In genomic region chr2:177530513-177531039, GRCh38 we compare ENCODE assay signal across 19 cellular contexts.
DNase-seq lines count a peak whose midpoint lies in the region; ATAC-seq and TF ChIP-seq lines count a peak whose summit lies in the region.
"Had no signal": no experiment of that assay in that cellular context is flagged by ENCODE, and none has a peak within 500 bp of the region (broad histone marks: within the 10 kb centered on the region; RNA-seq: fewer than 3 reads in every experiment).

No MANE protein-coding gene starts in this region.

- peak overlapping the region in 1 of 2 experiments; percentile 91; a peak in 2 of 4 replicates for H3K27ac ChIP-seq in SK-N-SH (ENCODE audit: low read depth in 2 of 2, low read length in 1 of 2)
- H3K27ac ChIP-seq: heart left ventricle, left lung, stomach had no signal

- no peak overlapping the region for H3K9ac ChIP-seq in SK-N-SH

- POLR2A ChIA-PET in SK-N-SH (lab: Yijun Ruan, JAX): interaction anchor here (1.0 to 2.0 kb wide), 2 partner anchors 18 to 22 kb away, joined by 4 to 5 read pairs; a partner anchor contains a TSS

- TF ChIP-seq CTCF in SK-N-SH (IDR thresholded peaks at IDR 0.05) (no peak), fibroblast of the aortic adventitia (IDR thresholded peaks at IDR 0.05; ENCODE audit: insufficient read depth, low read length) (no peak)

- H3F3A ChIP-seq in SK-N-SH (replicated peaks; ENCODE audit: insufficient read depth): no peaks in the 10 kb centered on the region

- H3K9me3 ChIP-seq in SK-N-SH: no peaks in the 10 kb centered on the region
- H3K9me3 ChIP-seq: heart left ventricle, left lung, stomach had no signal

- CTCF ChIA-PET in SK-N-SH (lab: Yijun Ruan, JAX): interaction anchor here (0.7 to 2.6 kb wide), 5 partner anchors 11 to 193 kb away, joined by 3 to 18 read pairs (median 5); no protein-coding TSS in a partner anchor

- peak; percentile 30; the same call in 1 of the 2 replicates for TF ChIP-seq RAD21 in SK-N-SH (IDR thresholded peaks at IDR 0.05; ENCODE audit: low read length)

- ATAC-seq in HG03521 (IDR thresholded peaks at IDR 0.05; ENCODE audit: unreplicated experiment): no peak
- ATAC-seq: heart left ventricle, left lung, Right ventricle myocardium inferior, T-cell had no signal

- no peak overlapping the region for H3K4me2 ChIP-seq in SK-N-SH

- DNase-seq in COR-L47 (lab: John Stamatoyannopoulos, UW) (peak; percentile 57), NCI-H146 (lab: John Stamatoyannopoulos, UW) (peak; percentile 85), SK-N-SH (peak; percentile 55), fibroblast of the aortic adventitia (ENCODE audit: low read depth) (peak; percentile 58), AG20443 (ENCODE audit: low spot score) (no peak), Kasumi-1 (lab: John Stamatoyannopoulos, UW) (no peak)
- no peak for DNase-seq in effector CD8-positive, alpha-beta T cell (lab: John Stamatoyannopoulos, UW)
- DNase-seq: activated CD4-positive, alpha-beta T cell treated with anti-CD3 and anti-CD28 coated beads, Interleukin-2, amount 50 U/mL, for 1 hour; activated naive CD8-positive, alpha-beta T cell treated with anti-CD3 and anti-CD28 coated beads, Interleukin-2, amount 10 ng/mL, durations not matched to agents 7 days and 5 days; DMS79 treated with DMSO at 0.1 percent for 48 hours; endodermal cell; heart left ventricle; left lung; NCI-H510A; stomach; T-cell; trophoblast cell had no signal

- no peak overlapping the region for H3K4me3 ChIP-seq in SK-N-SH (ENCODE audit: low read depth in 2 of 2, low read length in 1 of 2)
- H3K4me3 ChIP-seq in fibroblast of the aortic adventitia (ENCODE audit: low read depth, low read length): no peak overlapping the region
- H3K4me3 ChIP-seq: heart left ventricle, left lung, stomach had no signal

- H2AFZ ChIP-seq in SK-N-SH (ENCODE audit: low read depth): no peak overlapping the region

- H3K27me3 ChIP-seq in SK-N-SH (ENCODE audit: insufficient read depth): no peaks in the 10 kb centered on the region
- H3K27me3 ChIP-seq: heart left ventricle, left lung, stomach had no signal

- H3K36me3 ChIP-seq in SK-N-SH (replicated peaks in 1 of 2; ENCODE audit: control insufficient read depth in 1 of 2, insufficient read depth in 2 of 2, low read length in 1 of 2): peaks cover 2 to 38% of the 10 kb centered on the region in 2 experiments

- WGBS in SK-N-SH (ENCODE audit: low lambda C conversion rate): 69% methylated on average over 1 of the region's 1 CpG

- peak; percentile 12 to 99; a peak in 3 of 4 replicates for TF ChIP-seq EP300 in SK-N-SH (IDR thresholded peaks at IDR 0.05; ENCODE audit: borderline replicate concordance in 1 of 2, low read depth in 1 of 2, low read length in 1 of 2)

- no peaks in the 10 kb centered on the region for H3K9me2 ChIP-seq in SK-N-SH

- H3K4me1 ChIP-seq in SK-N-SH (ENCODE audit: control insufficient read depth in 1 of 2, insufficient read depth in 2 of 2, low read depth in 1 of 2, low read length in 1 of 2): peaks cover 0 to 14% of the 10 kb centered on the region in 2 experiments; a peak in 2 of 4 replicates
- H3K4me1 ChIP-seq: heart left ventricle, left lung, stomach had no signal

- no peaks in the 10 kb centered on the region for H4K20me1 ChIP-seq in SK-N-SH (ENCODE audit: insufficient read depth)

- H3K79me2 ChIP-seq in SK-N-SH (ENCODE audit: insufficient read depth): no peaks in the 10 kb centered on the region

TF ChIP-seq in SK-N-SH, 30 proteins besides CTCF, POLR2A, EP300 and RAD21:
- peak; percentile 97 for TF ChIP-seq RCOR1 (IDR thresholded peaks at IDR 0.05; ENCODE audit: low read length)
- no peak for TF ChIP-seq NFIC (IDR thresholded peaks at IDR 0.05; ENCODE audit: borderline replicate concordance)
- peak; percentile 94 for TF ChIP-seq FOXJ3 (CRISPR knock-in tag; IDR thresholded peaks at IDR 0.05)
- no peak for TF ChIP-seq RXRA (IDR thresholded peaks at IDR 0.05; ENCODE audit: borderline replicate concordance, low read depth)
- TF ChIP-seq MEF2A (IDR thresholded peaks at IDR 0.05; ENCODE audit: borderline replicate concordance, low read depth): no peak
- no peak for TF ChIP-seq USF1 (IDR thresholded peaks at IDR 0.05; ENCODE audit: borderline replicate concordance, low read depth)
- peak; percentile 56 for TF ChIP-seq TCF12 (IDR thresholded peaks at IDR 0.05)
- no peak for TF ChIP-seq SIN3A (IDR thresholded peaks at IDR 0.05; ENCODE audit: borderline replicate concordance, low read depth, low read length)
- peak; percentile 40; the same call in 1 of the 2 replicates for TF ChIP-seq MXI1 (IDR thresholded peaks at IDR 0.05; ENCODE audit: low read depth, low read length)
- peak; percentile 42 for TF ChIP-seq PBX3 (IDR thresholded peaks at IDR 0.05)
- TF ChIP-seq CHD2 (IDR thresholded peaks at IDR 0.05; ENCODE audit: low read length, partially characterized antibody): peak; percentile 86
- TF ChIP-seq TEAD4 (IDR thresholded peaks at IDR 0.05; ENCODE audit: borderline replicate concordance, insufficient read depth): 0 out of 2 replicates have a peak, but pooled peaks have one; percentile 35
- TF ChIP-seq POLR2AphosphoS5 (IDR thresholded peaks at IDR 0.05; ENCODE audit: low read depth, low read length): peak; percentile 53; the same call in 1 of the 2 replicates
- peak; percentile 91 for TF ChIP-seq GATA2 (CRISPR knock-in tag; IDR thresholded peaks at IDR 0.05)
TF ChIP-seq in SK-N-SH: peak in this region for 9.

Comparison
In these comparisons a context has a peak if more than half of its experiments do, and no peak if none do; other contexts are left out.
1. DNase-seq: peak in COR-L47 (single experiment), NCI-H146 (single experiment), SK-N-SH (single experiment) and fibroblast of the aortic adventitia (single experiment); none in effector CD8-positive, alpha-beta T cell (single experiment), AG20443 (single experiment) and Kasumi-1 (0 of 2).